In the genomic region with DNA sequence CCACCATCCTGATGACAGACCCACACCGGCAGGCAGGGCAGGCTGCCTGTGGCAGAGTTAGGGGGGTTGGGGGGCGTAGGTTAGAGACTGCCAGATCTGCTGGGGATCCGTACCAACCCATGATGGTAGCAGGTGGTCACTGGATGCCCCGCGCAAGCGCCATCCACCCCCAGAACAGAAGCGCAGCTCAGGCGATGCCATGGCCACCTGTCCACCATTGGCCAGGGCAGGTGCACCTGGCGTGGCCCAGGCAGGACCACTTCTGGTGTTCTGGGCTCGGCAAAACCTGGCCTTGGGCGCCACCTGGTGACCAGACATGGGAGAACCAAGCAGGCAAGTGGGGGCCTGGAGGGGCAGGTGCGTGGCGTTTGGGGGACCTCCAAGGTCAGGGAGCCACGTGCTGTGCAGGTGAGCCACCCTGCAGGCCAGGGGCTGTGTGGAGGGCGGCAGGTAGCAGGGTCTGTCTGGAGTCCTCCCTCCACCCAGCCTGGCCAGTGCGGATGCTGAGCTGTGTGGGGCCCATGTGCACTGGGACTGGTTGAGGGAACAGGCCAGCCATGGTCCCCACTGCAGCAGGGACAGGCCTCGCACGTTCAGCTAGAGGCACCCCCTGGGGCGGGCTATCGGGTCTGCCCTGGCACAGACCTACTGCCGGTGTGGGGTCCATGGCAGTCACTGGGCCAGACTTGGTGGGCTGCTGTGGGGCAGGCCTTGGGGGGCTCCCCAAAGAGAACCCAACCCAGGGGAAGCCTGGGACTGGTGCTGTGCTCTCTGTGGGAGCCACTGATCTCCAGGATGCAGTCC, we compare ENCODE assay signal across 1 cellular context.
TF ChIP-seq lines count a peak whose summit lies in the region.

No MANE protein-coding gene starts in this region.

TF ChIP-seq in GM12878, 131 proteins besides CTCF, POLR2A, EP300 and RAD21 (continues in another document):
- TF ChIP-seq JUNB (IDR thresholded peaks at IDR 0.05) (no peak), GABPA (IDR thresholded peaks at IDR 0.05; ENCODE audit: low read depth) (no peak), SMC3 (IDR thresholded peaks at IDR 0.05; ENCODE audit: borderline replicate concordance, low read length) (peak; percentile 95), TBL1XR1 (IDR thresholded peaks at IDR 0.05; ENCODE audit: low read depth, low read length) (no peak), PML (IDR thresholded peaks at IDR 0.05; ENCODE audit: low read length) (no peak), ZZZ3 (IDR thresholded peaks at IDR 0.05; ENCODE audit: control insufficient read depth, insufficient read length, low read depth) (no peak), POLR2AphosphoS2 (IDR thresholded peaks at IDR 0.05; ENCODE audit: low read depth, low read length) (no peak), MYB (IDR thresholded peaks at IDR 0.05; ENCODE audit: borderline replicate concordance, low read depth, low read length) (no peak), BHLHE40 (IDR thresholded peaks at IDR 0.05; ENCODE audit: borderline replicate concordance in 1 of 2, low read depth in 2 of 2, low read length in 1 of 2) (peak; percentile 28 to 66; a peak in 2 of 4 replicates), IRF4 (IDR thresholded peaks at IDR 0.05; ENCODE audit: low read depth, low read length) (no peak), RELA (IDR thresholded peaks at IDR 0.05; ENCODE audit: borderline replicate concordance, partially characterized antibody) (peak; percentile 68), SREBF2 (IDR thresholded peaks at IDR 0.05; ENCODE audit: low read length) (no peak), NR2C2 (IDR thresholded peaks at IDR 0.05; ENCODE audit: borderline replicate concordance, control insufficient read depth, insufficient read length, low read depth) (no peak), MEF2B (IDR thresholded peaks at IDR 0.05; ENCODE audit: partially characterized antibody, poor library complexity, severe bottlenecking) (no peak), KAT2A (conservative IDR thresholded peaks at IDR 0.05; ENCODE audit: control insufficient read depth, low read depth, low read length) (no peak), JUND (IDR thresholded peaks at IDR 0.05; ENCODE audit: low read depth, low read length) (no peak), KDM1A (IDR thresholded peaks at IDR 0.05; ENCODE audit: borderline replicate concordance) (no peak), DPF2 (IDR thresholded peaks at IDR 0.05) (0 out of 2 replicates have a peak, but pooled peaks have one; percentile 33), HDGF (IDR thresholded peaks at IDR 0.05) (peak; percentile 21; the same call in 1 of the 2 replicates), ETV6 (conservative IDR thresholded peaks at IDR 0.05 in 1 of 2, IDR thresholded peaks at IDR 0.05 in 1 of 2; ENCODE audit: borderline replicate concordance in 1 of 2, low read depth in 1 of 2) (no peak)
- TF ChIP-seq, protein P1, sequence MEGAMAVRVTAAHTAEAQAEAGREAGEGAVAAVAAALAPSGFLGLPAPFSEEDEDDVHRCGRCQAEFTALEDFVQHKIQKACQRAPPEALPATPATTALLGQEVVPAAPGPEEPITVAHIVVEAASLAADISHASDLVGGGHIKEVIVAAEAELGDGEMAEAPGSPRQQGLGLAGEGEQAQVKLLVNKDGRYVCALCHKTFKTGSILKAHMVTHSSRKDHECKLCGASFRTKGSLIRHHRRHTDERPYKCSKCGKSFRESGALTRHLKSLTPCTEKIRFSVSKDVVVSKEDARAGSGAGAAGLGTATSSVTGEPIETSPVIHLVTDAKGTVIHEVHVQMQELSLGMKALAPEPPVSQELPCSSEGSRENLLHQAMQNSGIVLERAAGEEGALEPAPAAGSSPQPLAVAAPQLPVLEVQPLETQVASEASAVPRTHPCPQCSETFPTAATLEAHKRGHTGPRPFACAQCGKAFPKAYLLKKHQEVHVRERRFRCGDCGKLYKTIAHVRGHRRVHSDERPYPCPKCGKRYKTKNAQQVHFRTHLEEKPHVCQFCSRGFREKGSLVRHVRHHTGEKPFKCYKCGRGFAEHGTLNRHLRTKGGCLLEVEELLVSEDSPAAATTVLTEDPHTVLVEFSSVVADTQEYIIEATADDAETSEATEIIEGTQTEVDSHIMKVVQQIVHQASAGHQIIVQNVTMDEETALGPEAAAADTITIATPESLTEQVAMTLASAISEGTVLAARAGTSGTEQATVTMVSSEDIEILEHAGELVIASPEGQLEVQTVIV (IDR thresholded peaks at IDR 0.05; ENCODE audit: borderline replicate concordance, partially characterized antibody): no peak
- TF ChIP-seq, protein P2, sequence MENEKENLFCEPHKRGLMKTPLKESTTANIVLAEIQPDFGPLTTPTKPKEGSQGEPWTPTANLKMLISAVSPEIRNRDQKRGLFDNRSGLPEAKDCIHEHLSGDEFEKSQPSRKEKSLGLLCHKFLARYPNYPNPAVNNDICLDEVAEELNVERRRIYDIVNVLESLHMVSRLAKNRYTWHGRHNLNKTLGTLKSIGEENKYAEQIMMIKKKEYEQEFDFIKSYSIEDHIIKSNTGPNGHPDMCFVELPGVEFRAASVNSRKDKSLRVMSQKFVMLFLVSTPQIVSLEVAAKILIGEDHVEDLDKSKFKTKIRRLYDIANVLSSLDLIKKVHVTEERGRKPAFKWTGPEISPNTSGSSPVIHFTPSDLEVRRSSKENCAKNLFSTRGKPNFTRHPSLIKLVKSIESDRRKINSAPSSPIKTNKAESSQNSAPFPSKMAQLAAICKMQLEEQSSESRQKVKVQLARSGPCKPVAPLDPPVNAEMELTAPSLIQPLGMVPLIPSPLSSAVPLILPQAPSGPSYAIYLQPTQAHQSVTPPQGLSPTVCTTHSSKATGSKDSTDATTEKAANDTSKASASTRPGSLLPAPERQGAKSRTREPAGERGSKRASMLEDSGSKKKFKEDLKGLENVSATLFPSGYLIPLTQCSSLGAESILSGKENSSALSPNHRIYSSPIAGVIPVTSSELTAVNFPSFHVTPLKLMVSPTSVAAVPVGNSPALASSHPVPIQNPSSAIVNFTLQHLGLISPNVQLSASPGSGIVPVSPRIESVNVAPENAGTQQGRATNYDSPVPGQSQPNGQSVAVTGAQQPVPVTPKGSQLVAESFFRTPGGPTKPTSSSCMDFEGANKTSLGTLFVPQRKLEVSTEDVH (IDR thresholded peaks at IDR 0.05; ENCODE audit: low read depth, partially characterized antibody): no peak
- TF ChIP-seq, protein P3, sequence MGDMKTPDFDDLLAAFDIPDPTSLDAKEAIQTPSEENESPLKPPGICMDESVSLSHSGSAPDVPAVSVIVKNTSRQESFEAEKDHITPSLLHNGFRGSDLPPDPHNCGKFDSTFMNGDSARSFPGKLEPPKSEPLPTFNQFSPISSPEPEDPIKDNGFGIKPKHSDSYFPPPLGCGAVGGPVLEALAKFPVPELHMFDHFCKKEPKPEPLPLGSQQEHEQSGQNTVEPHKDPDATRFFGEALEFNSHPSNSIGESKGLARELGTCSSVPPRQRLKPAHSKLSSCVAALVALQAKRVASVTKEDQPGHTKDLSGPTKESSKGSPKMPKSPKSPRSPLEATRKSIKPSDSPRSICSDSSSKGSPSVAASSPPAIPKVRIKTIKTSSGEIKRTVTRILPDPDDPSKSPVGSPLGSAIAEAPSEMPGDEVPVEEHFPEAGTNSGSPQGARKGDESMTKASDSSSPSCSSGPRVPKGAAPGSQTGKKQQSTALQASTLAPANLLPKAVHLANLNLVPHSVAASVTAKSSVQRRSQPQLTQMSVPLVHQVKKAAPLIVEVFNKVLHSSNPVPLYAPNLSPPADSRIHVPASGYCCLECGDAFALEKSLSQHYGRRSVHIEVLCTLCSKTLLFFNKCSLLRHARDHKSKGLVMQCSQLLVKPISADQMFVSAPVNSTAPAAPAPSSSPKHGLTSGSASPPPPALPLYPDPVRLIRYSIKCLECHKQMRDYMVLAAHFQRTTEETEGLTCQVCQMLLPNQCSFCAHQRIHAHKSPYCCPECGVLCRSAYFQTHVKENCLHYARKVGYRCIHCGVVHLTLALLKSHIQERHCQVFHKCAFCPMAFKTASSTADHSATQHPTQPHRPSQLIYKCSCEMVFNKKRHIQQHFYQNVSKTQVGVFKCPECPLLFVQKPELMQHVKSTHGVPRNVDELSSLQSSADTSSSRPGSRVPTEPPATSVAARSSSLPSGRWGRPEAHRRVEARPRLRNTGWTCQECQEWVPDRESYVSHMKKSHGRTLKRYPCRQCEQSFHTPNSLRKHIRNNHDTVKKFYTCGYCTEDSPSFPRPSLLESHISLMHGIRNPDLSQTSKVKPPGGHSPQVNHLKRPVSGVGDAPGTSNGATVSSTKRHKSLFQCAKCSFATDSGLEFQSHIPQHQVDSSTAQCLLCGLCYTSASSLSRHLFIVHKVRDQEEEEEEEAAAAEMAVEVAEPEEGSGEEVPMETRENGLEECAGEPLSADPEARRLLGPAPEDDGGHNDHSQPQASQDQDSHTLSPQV (IDR thresholded peaks at IDR 0.05): no peak
- TF ChIP-seq, protein P4, sequence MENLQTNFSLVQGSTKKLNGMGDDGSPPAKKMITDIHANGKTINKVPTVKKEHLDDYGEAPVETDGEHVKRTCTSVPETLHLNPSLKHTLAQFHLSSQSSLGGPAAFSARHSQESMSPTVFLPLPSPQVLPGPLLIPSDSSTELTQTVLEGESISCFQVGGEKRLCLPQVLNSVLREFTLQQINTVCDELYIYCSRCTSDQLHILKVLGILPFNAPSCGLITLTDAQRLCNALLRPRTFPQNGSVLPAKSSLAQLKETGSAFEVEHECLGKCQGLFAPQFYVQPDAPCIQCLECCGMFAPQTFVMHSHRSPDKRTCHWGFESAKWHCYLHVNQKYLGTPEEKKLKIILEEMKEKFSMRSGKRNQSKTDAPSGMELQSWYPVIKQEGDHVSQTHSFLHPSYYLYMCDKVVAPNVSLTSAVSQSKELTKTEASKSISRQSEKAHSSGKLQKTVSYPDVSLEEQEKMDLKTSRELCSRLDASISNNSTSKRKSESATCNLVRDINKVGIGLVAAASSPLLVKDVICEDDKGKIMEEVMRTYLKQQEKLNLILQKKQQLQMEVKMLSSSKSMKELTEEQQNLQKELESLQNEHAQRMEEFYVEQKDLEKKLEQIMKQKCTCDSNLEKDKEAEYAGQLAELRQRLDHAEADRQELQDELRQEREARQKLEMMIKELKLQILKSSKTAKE (IDR thresholded peaks at IDR 0.05; ENCODE audit: low read depth, poor library complexity, severe bottlenecking): no peak
- TF ChIP-seq, protein P5, sequence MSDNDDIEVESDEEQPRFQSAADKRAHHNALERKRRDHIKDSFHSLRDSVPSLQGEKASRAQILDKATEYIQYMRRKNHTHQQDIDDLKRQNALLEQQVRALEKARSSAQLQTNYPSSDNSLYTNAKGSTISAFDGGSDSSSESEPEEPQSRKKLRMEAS (IDR thresholded peaks at IDR 0.05; ENCODE audit: low read depth, low read length): no peak
- TF ChIP-seq, protein P6, sequence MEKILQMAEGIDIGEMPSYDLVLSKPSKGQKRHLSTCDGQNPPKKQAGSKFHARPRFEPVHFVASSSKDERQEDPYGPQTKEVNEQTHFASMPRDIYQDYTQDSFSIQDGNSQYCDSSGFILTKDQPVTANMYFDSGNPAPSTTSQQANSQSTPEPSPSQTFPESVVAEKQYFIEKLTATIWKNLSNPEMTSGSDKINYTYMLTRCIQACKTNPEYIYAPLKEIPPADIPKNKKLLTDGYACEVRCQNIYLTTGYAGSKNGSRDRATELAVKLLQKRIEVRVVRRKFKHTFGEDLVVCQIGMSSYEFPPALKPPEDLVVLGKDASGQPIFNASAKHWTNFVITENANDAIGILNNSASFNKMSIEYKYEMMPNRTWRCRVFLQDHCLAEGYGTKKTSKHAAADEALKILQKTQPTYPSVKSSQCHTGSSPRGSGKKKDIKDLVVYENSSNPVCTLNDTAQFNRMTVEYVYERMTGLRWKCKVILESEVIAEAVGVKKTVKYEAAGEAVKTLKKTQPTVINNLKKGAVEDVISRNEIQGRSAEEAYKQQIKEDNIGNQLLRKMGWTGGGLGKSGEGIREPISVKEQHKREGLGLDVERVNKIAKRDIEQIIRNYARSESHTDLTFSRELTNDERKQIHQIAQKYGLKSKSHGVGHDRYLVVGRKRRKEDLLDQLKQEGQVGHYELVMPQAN (conservative IDR thresholded peaks at IDR 0.05): no peak
- TF ChIP-seq, protein P7, sequence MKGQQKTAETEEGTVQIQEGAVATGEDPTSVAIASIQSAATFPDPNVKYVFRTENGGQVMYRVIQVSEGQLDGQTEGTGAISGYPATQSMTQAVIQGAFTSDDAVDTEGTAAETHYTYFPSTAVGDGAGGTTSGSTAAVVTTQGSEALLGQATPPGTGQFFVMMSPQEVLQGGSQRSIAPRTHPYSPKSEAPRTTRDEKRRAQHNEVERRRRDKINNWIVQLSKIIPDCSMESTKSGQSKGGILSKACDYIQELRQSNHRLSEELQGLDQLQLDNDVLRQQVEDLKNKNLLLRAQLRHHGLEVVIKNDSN (IDR thresholded peaks at IDR 0.05; ENCODE audit: borderline replicate concordance, extremely low read length, insufficient read depth, low read depth, low read length): no peak
- TF ChIP-seq, protein P8, sequence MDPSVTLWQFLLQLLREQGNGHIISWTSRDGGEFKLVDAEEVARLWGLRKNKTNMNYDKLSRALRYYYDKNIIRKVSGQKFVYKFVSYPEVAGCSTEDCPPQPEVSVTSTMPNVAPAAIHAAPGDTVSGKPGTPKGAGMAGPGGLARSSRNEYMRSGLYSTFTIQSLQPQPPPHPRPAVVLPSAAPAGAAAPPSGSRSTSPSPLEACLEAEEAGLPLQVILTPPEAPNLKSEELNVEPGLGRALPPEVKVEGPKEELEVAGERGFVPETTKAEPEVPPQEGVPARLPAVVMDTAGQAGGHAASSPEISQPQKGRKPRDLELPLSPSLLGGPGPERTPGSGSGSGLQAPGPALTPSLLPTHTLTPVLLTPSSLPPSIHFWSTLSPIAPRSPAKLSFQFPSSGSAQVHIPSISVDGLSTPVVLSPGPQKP (IDR thresholded peaks at IDR 0.05; ENCODE audit: low read depth, low read length): no peak
- TF ChIP-seq, protein P9, sequence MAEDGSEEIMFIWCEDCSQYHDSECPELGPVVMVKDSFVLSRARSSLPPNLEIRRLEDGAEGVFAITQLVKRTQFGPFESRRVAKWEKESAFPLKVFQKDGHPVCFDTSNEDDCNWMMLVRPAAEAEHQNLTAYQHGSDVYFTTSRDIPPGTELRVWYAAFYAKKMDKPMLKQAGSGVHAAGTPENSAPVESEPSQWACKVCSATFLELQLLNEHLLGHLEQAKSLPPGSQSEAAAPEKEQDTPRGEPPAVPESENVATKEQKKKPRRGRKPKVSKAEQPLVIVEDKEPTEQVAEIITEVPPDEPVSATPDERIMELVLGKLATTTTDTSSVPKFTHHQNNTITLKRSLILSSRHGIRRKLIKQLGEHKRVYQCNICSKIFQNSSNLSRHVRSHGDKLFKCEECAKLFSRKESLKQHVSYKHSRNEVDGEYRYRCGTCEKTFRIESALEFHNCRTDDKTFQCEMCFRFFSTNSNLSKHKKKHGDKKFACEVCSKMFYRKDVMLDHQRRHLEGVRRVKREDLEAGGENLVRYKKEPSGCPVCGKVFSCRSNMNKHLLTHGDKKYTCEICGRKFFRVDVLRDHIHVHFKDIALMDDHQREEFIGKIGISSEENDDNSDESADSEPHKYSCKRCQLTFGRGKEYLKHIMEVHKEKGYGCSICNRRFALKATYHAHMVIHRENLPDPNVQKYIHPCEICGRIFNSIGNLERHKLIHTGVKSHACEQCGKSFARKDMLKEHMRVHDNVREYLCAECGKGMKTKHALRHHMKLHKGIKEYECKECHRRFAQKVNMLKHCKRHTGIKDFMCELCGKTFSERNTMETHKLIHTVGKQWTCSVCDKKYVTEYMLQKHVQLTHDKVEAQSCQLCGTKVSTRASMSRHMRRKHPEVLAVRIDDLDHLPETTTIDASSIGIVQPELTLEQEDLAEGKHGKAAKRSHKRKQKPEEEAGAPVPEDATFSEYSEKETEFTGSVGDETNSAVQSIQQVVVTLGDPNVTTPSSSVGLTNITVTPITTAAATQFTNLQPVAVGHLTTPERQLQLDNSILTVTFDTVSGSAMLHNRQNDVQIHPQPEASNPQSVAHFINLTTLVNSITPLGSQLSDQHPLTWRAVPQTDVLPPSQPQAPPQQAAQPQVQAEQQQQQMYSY (CRISPR knock-in tag; IDR thresholded peaks at IDR 0.05): no peak
